ENCODE assay signal across 8 cellular contexts in genomic region chr2:39597309-39597708, GRCh38.
"Had no signal": no experiment of that assay in that cellular context is flagged by ENCODE, and none has a peak within 500 bp of the region (broad histone marks: within the 10 kb centered on the region; RNA-seq: fewer than 3 reads in every experiment).

No MANE protein-coding gene starts in this region.

- H3K36me3 ChIP-seq: HAP-1 had no signal

- DNase-seq: GM23248, GOT3, H7, HFFc6, KG1 had no signal

- ATAC-seq: HCT116 had no signal

- H2AFZ ChIP-seq: GM23248 had no signal

- H3K4me3 ChIP-seq: GM23248, HAP-1 had no signal

- H3K9me3 ChIP-seq: HAP-1 had no signal

- H3K9ac ChIP-seq: GM23248 had no signal

- H3K27ac ChIP-seq: GM23248, HL-60 had no signal
